Comparison of ENCODE assay signal across 9 cellular contexts in genomic region chr3:65751123-65751700, GRCh38.
DNase-seq lines count a peak whose midpoint lies in the region; ATAC-seq and TF ChIP-seq lines count a peak whose summit lies in the region.
"Had no signal": no experiment of that assay in that cellular context is flagged by ENCODE, and none has a peak within 500 bp of the region (broad histone marks: within the 10 kb centered on the region; RNA-seq: fewer than 3 reads in every experiment).

No MANE protein-coding gene starts in this region.

- DNase-seq in erythroblast (lab: John Stamatoyannopoulos, UW) (peak; percentile 9 to 32), myocyte (ENCODE audit: low read depth) (peak; percentile 53)
- DNase-seq in effector memory CD8-positive, alpha-beta T cell = no peak

- TF ChIP-seq CTCF in C4-2B (conservative IDR thresholded peaks at IDR 0.05) (peak; percentile 81), OCI-LY3 (IDR thresholded peaks at IDR 0.05; ENCODE audit: low read depth, low read length) (peak; percentile 73)

- no peaks in the 10 kb centered on the region for H3K4me1 Mint-ChIP-seq in effector memory CD8-positive, alpha-beta T cell (ENCODE audit: low read depth in 2 of 2)

- no peaks in the 10 kb centered on the region for H4K20me1 ChIP-seq in OCI-LY3 (ENCODE audit: insufficient read depth, low read length)

- TF ChIP-seq POLR2A in erythroblast (IDR thresholded peaks at IDR 0.05; ENCODE audit: low read length) = no peak

- H3K36me3 Mint-ChIP-seq in effector memory CD8-positive, alpha-beta T cell (ENCODE audit: insufficient read depth) = no peaks in the 10 kb centered on the region

- no peak overlapping the region for H3K27ac Mint-ChIP-seq in effector memory CD8-positive, alpha-beta T cell

- H3K27me3 Mint-ChIP-seq in effector memory CD8-positive, alpha-beta T cell = no peaks in the 10 kb centered on the region

- no peak overlapping the region for H3K4me2 ChIP-seq in OCI-LY3 (ENCODE audit: low read length)

- no peaks in the 10 kb centered on the region for H3K9me3 ChIP-seq in OCI-LY3 (ENCODE audit: insufficient read depth, low read length)
- H3K9me3 ChIP-seq: neutrophil had no signal

- H3K27ac ChIP-seq in C4-2B (no peak overlapping the region), OCI-LY3 (ENCODE audit: low read length) (no peak overlapping the region)
- H3K27ac ChIP-seq: neutrophil had no signal

- no peaks in the 10 kb centered on the region for H3K27me3 ChIP-seq in OCI-LY3 (ENCODE audit: low read depth, low read length)
- H3K27me3 ChIP-seq: neutrophil had no signal

- no peak overlapping the region for H3K4me3 Mint-ChIP-seq in effector memory CD8-positive, alpha-beta T cell

- no peak overlapping the region for H3K9ac ChIP-seq in OCI-LY3 (ENCODE audit: low read length)

- H3K4me3 ChIP-seq in OCI-LY3 (ENCODE audit: low read length) = no peak overlapping the region

- peaks cover 0 to 10% of the 10 kb centered on the region in 2 donors for H3K9me3 Mint-ChIP-seq in effector memory CD8-positive, alpha-beta T cell

- H3K79me2 ChIP-seq in OCI-LY3 (ENCODE audit: low read length) = no peaks in the 10 kb centered on the region

- H3K4me1 ChIP-seq in OCI-LY3 (ENCODE audit: low read length) = no peaks in the 10 kb centered on the region

- H2AFZ ChIP-seq in OCI-LY3 (ENCODE audit: low read depth, low read length) = no peak overlapping the region

- no peaks in the 10 kb centered on the region for H3K36me3 ChIP-seq in OCI-LY3 (replicated peaks; ENCODE audit: low read depth, low read length)
- H3K36me3 ChIP-seq: neutrophil had no signal

- ATAC-seq in GM18907 (IDR thresholded peaks at IDR 0.05; ENCODE audit: unreplicated experiment) (peak; percentile 53), GM21526 (IDR thresholded peaks at IDR 0.05; ENCODE audit: low FRiP score, unreplicated experiment) (no peak), GM21381 (IDR thresholded peaks at IDR 0.05; ENCODE audit: unreplicated experiment) (no peak)
- no peak for ATAC-seq in effector memory CD8-positive, alpha-beta T cell (replicated peaks)

Comparison
In these comparisons a context has a peak if more than half of its experiments do, and no peak if none do; other contexts are left out.
1. DNase-seq: peak in erythroblast (2 of 2) and myocyte (single experiment); none in effector memory CD8-positive, alpha-beta T cell (0 of 3).